ENCODE assay signal across 8 cellular contexts in the genomic region with DNA sequence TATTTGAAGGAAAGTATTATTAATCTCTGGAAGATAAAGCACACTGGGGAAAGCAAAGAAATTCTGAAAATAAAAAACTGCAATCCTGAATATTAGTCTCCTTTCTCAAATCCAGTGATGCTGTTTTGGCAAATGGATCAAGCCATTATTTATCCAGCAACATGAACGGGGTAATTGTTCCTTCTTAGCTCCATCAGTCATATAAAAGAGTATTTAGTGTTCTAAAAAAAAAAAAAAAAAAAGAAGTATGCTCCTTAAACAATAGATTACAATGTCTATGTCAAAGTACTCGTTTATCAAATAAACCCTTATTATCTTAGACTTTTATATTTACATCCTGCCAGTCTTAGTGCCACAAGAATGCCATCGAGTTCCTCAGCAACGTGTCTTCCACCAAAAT. TPM values are rescaled to one million over a fixed set of nuclear protein-coding genes. Genes with fewer than 3 reads are reported as not detected.
DNase-seq lines count a peak whose midpoint lies in the region; FAIRE-seq and TF ChIP-seq lines count a peak whose summit lies in the region.

No MANE protein-coding gene starts in this region.

- H3K27ac ChIP-seq in CD4-positive, alpha-beta memory T cell (ENCODE audit: low read depth, low read length) = no peak overlapping the region
- H3K27ac ChIP-seq in H1 (ENCODE audit: low read depth, low read length) = no peak overlapping the region

- peaks cover 0 to under 1% (median 0%) of the 10 kb centered on the region in 8 donors for H3K9me3 Mint-ChIP-seq in CD4-positive, alpha-beta memory T cell

- TF ChIP-seq RAD21 in H1 (IDR thresholded peaks at IDR 0.05 in 1 of 2, conservative IDR thresholded peaks at IDR 0.05 in 1 of 2; ENCODE audit: low read depth in 2 of 2, low read length in 2 of 2) = no peak

- no peaks in the 10 kb centered on the region for H3K27me3 Mint-ChIP-seq in CD4-positive, alpha-beta memory T cell

- no peak for TF ChIP-seq EP300 in H1 (IDR thresholded peaks at IDR 0.05; ENCODE audit: borderline replicate concordance in 1 of 2, low read depth in 2 of 2, low read length in 2 of 2)

- no peak overlapping the region for H3K56ac ChIP-seq in H1 (replicated peaks; ENCODE audit: insufficient read length, low read depth, low read length)

- H2BK12ac ChIP-seq in H1 (ENCODE audit: low read depth, low read length) = no peak overlapping the region

- H2BK20ac ChIP-seq in H1 (ENCODE audit: low read length) = no peak overlapping the region

- H3K4me2 ChIP-seq in H1 (ENCODE audit: insufficient read depth in 1 of 2, low read depth in 2 of 2, low read length in 2 of 2) = peak overlapping the region; percentile 58 to 75

- intact Hi-C loops in CD4-positive, alpha-beta memory T cell (cut with micrococcal nuclease) = loop anchor here (1.0 to 5.0 kb wide), 3 partner anchors 33 to 52 kb away; no protein-coding TSS in a partner anchor

- peaks cover 4 to 10% of the 10 kb centered on the region in 2 experiments for H4K20me1 ChIP-seq in H1 (replicated peaks in 1 of 2; ENCODE audit: control insufficient read depth in 1 of 2, insufficient read depth in 2 of 2, low read length in 2 of 2)

- H4K91ac ChIP-seq in H1 (replicated peaks; ENCODE audit: insufficient read length, low read length) = no peak overlapping the region

- peaks cover 17 to 53% (median 32%) of the 10 kb centered on the region in 4 donors for H3K4me1 Mint-ChIP-seq in CD4-positive, alpha-beta memory T cell

- H3K18ac ChIP-seq in H1 (ENCODE audit: extremely low read depth, low read length) = no peak overlapping the region

- H2AFZ ChIP-seq in H1 (ENCODE audit: low read length) = no peak overlapping the region
- H2AFZ ChIP-seq in neuron (ENCODE audit: low read depth, low read length) = no peak overlapping the region

- H4K8ac ChIP-seq in H1 (ENCODE audit: extremely low read depth, insufficient read depth, low read length) = no peak overlapping the region

- POLR2A ChIA-PET in CD4-positive, alpha-beta memory T cell (lab: Charles Lee; ENCODE audit: partially characterized antibody) = interaction anchor here (2.1 kb wide), 1 partner anchor 134 kb away, joined by 8 read pairs; a partner anchor contains a TSS
- POLR2A ChIA-PET in H1 (lab: Charles Lee; ENCODE audit: partially characterized antibody) = no interaction called here
- POLR2A ChIA-PET in GM10248 (lab: Yijun Ruan, JAX) = interaction anchor here (0.6 kb wide), 1 partner anchor 44 kb away, joined by 5 read pairs; no protein-coding TSS in a partner anchor

- H3K79me2 ChIP-seq in H1 (ENCODE audit: control insufficient read depth in 1 of 2, insufficient read depth in 2 of 2, low read length in 2 of 2) = peaks cover 8 to 59% of the 10 kb centered on the region in 2 experiments

- DNase-seq in CD4-positive, alpha-beta memory T cell = no peak
- DNase-seq in NCI-H69 (lab: John Stamatoyannopoulos, UW) = peak; percentile 31
- no peak for DNase-seq in H1 (ENCODE audit: low read depth in 1 of 2, low spot score in 2 of 2)
- no peak for DNase-seq in NCI-H226
- no peak for DNase-seq in GM10248 (ENCODE audit: extremely low spot score)
- DNase-seq in GDM1 (lab: John Stamatoyannopoulos, UW) = no peak
- DNase-seq in SW480 (ENCODE audit: low spot score) = no peak

- no peak overlapping the region for H2BK5ac ChIP-seq in H1 (ENCODE audit: low read depth, low read length)

- H2AK5ac ChIP-seq in H1 (ENCODE audit: low read depth, low read length) = no peak overlapping the region

- WGBS in H1 (ENCODE audit: extremely low coverage in 1 of 2, insufficient coverage in 1 of 2, insufficient read length in 1 of 2, insufficient replicate concordance in 2 of 2, low coverage in 1 of 2, low lambda C conversion rate in 2 of 2, missing lambda C conversion rate in 1 of 2), 2 experiments = 42% methylated on average over 4 of the region's 4 CpGs; no CpG with 5 or more reads in 1 of the 2 experiments

- no peak overlapping the region for H4K5ac ChIP-seq in H1 (ENCODE audit: insufficient read length, low read depth, low read length)

- TF ChIP-seq POLR2A in H1 (IDR thresholded peaks at IDR 0.05; ENCODE audit: control extremely low read depth in 1 of 2, low read depth in 2 of 2, low read length in 2 of 2) = no peak

- no peaks in the 10 kb centered on the region for H3K27me3 ChIP-seq in CD4-positive, alpha-beta memory T cell (ENCODE audit: insufficient read depth, low read length)
- H3K27me3 ChIP-seq in H1 (replicated peaks in 1 of 4; ENCODE audit: control insufficient read depth in 3 of 4, extremely low read depth in 1 of 4, insufficient read depth in 3 of 4, low read length in 3 of 4) = no peaks in the 10 kb centered on the region
- H3K27me3 ChIP-seq in neuron (ENCODE audit: insufficient read depth, low read length) = no peaks in the 10 kb centered on the region

- FAIRE-seq in H1 (lab: Jason Lieb, UNC) = no peak

- no peak for TF ChIP-seq CTCF in H1 (IDR thresholded peaks at IDR 0.05; ENCODE audit: control extremely low read depth in 1 of 3, insufficient read depth in 1 of 3, low read depth in 1 of 3, low read length in 3 of 3)
- TF ChIP-seq CTCF in GM10248 (IDR thresholded peaks at IDR 0.05; ENCODE audit: control extremely low read depth, extremely low read depth, low read depth, missing control alignments) = no peak

- no peaks in the 10 kb centered on the region for H3K36me3 Mint-ChIP-seq in CD4-positive, alpha-beta memory T cell

- peak overlapping the region; percentile 87 to 94 (median 92) for H3K4me3 Mint-ChIP-seq in CD4-positive, alpha-beta memory T cell

- no peak overlapping the region for H3K4ac ChIP-seq in H1 (replicated peaks; ENCODE audit: insufficient read length, low read depth, low read length)

- no peak overlapping the region for H3K14ac ChIP-seq in H1 (ENCODE audit: insufficient read length)

- H3K23ac ChIP-seq in H1 (ENCODE audit: insufficient read length) = no peak overlapping the region

- H3K9me3 ChIP-seq in CD4-positive, alpha-beta memory T cell (ENCODE audit: control insufficient read depth in 1 of 2, low read length in 2 of 2) = no peaks in the 10 kb centered on the region
- H3K9me3 ChIP-seq in H1 (ENCODE audit: insufficient read depth in 2 of 2, low read depth in 1 of 2, low read length in 1 of 2) (no peaks in the 10 kb centered on the region), neuron (ENCODE audit: low read length) (no peaks in the 10 kb centered on the region)

- H2BK120ac ChIP-seq in H1 (replicated peaks; ENCODE audit: low read depth, low read length) = no peak overlapping the region

- H3K4me3 ChIP-seq in CD4-positive, alpha-beta memory T cell (ENCODE audit: low read length in 2 of 2) = peak overlapping the region; percentile 61 to 62
- H3K4me3 ChIP-seq in H1 (ENCODE audit: extremely low read depth in 1 of 4, insufficient read depth in 2 of 4, low read depth in 3 of 4, low read length in 4 of 4) (peak overlapping the region; percentile 72 to 93 (median 88)), neuron (ENCODE audit: low read length) (peak overlapping the region; percentile 97)

- H3K9ac ChIP-seq in H1 (replicated peaks in 1 of 4; ENCODE audit: extremely low read depth in 1 of 4, low read depth in 3 of 4, low read length in 3 of 4) = peak overlapping the region in 1 of 4 experiments; percentile 21; a peak in 2 of 7 replicates

- no peaks in the 10 kb centered on the region for H3K36me3 ChIP-seq in CD4-positive, alpha-beta memory T cell (ENCODE audit: insufficient read depth, low read length)
- no peaks in the 10 kb centered on the region for H3K36me3 ChIP-seq in H1 (ENCODE audit: control insufficient read depth in 2 of 4, insufficient read depth in 4 of 4, low read length in 3 of 4)
- H3K36me3 ChIP-seq in neuron (ENCODE audit: insufficient read depth, low read length) = no peaks in the 10 kb centered on the region

- CTCF ChIA-PET in CD4-positive, alpha-beta memory T cell (lab: Charles Lee; ENCODE audit: partially characterized antibody) = interaction anchor here (1.6 kb wide), 1 partner anchor 36 kb away, joined by 3 read pairs; no protein-coding TSS in a partner anchor
- CTCF ChIA-PET in H1 (lab: Charles Lee; ENCODE audit: partially characterized antibody) = no interaction called here
- CTCF ChIA-PET in GM10248 (lab: Yijun Ruan, JAX) = interaction anchor here (0.7 to 1.4 kb wide), 3 partner anchors 14 to 107 kb away, joined by 3 read pairs; no protein-coding TSS in a partner anchor

- H3K27ac Mint-ChIP-seq in CD4-positive, alpha-beta memory T cell = peak overlapping the region in 2 of 7 donors; percentile 55 to 73

- H2BK15ac ChIP-seq in H1 (ENCODE audit: low read length) = no peak overlapping the region

- peaks cover 44% of the 10 kb centered on the region for H3K4me1 ChIP-seq in CD4-positive, alpha-beta memory T cell (ENCODE audit: insufficient read depth, low read length)
- H3K4me1 ChIP-seq in H1 (replicated peaks in 1 of 4; ENCODE audit: control insufficient read depth in 3 of 4, insufficient read depth in 4 of 4, low read length in 3 of 4) (peaks cover 4 to 11% (median 7%) of the 10 kb centered on the region in 4 experiments; a peak in 5 of 7 replicates), neuron (ENCODE audit: insufficient read depth, low read length) (peaks cover 24% of the 10 kb centered on the region)

- H3K23me2 ChIP-seq in H1 (ENCODE audit: low read depth, low read length) = no peaks in the 10 kb centered on the region; the same call in 1 of the 2 replicates

- peaks cover 4% of the 10 kb centered on the region; the same call in 1 of the 2 replicates for H3K79me1 ChIP-seq in H1 (ENCODE audit: low read depth, low read length)

TF ChIP-seq in H1, 55 proteins besides CTCF, POLR2A, EP300 and RAD21 (continues in another document):
- no peak for TF ChIP-seq MAFK (IDR thresholded peaks at IDR 0.05; ENCODE audit: low read depth, low read length)
- no peak for TF ChIP-seq SP2 (IDR thresholded peaks at IDR 0.05; ENCODE audit: low read length)
- TF ChIP-seq SIN3A (conservative IDR thresholded peaks at IDR 0.05 in 1 of 2, IDR thresholded peaks at IDR 0.05 in 1 of 2; ENCODE audit: low read depth in 1 of 2, low read length in 2 of 2) = no peak
- TF ChIP-seq CHD2 (IDR thresholded peaks at IDR 0.05; ENCODE audit: low read length) = no peak
- no peak for TF ChIP-seq SIRT6 (IDR thresholded peaks at IDR 0.05; ENCODE audit: low read length)
- TF ChIP-seq SAP30 (IDR thresholded peaks at IDR 0.05; ENCODE audit: insufficient read depth, insufficient replicate concordance, low read length) = no peak

RNA-seq across cellular contexts. Expression of a gene that starts 1.3 kb away (rescaled TPM):
- total RNA-seq in CD4-positive, alpha-beta memory T cell = 10 to 100 TPM; 22.4 to 26.5 TPM
- 10 to 100 TPM; 14.3 to 18.7 TPM for polyA plus RNA-seq in CD4-positive, alpha-beta memory T cell
- 100 and 105 TPM in 2 replicates for total RNA-seq in H1 (2021; fragmentation: NEBNext Ultra II Directional; extraction: Animal tissue kit (Norgen Biotek cat#: 25700))
- 10.8 and 27.4 TPM in 2 replicates for polyA plus RNA-seq in H1 (2011; rRNA removed)
- polyA plus RNA-seq in H1 (2011; cell fraction: cytosol; rRNA removed) = 29.5 TPM
- polyA plus RNA-seq in H1 (2011; cell fraction: nucleus; rRNA removed) = 10.8 TPM
- 63.9 to 148 TPM (median 82.8 TPM) in 4 replicates for polyA plus RNA-seq in H1 (2012, experiment 1 of 2)
- 3.8 TPM for polyA plus RNA-seq in H1 (2012, experiment 2 of 2)
- 56.8 TPM for polyA plus RNA-seq in H1 (2013, experiment 1 of 2)
- polyA plus RNA-seq in H1 (2013, experiment 2 of 2) = 59.3 TPM
- 35.5 and 93.8 TPM in 2 replicates for polyA minus RNA-seq in H1 (2011; rRNA and poly(A)+ RNA removed)
- 90.1 TPM for polyA minus RNA-seq in H1 (2011; cell fraction: cytosol; rRNA and poly(A)+ RNA removed)
- polyA minus RNA-seq in H1 (2011; cell fraction: nucleus; rRNA and poly(A)+ RNA removed) = 55.5 TPM
